In genomic region chr17:63549289-63549945, GRCh38 we compare ENCODE assay signal across 9 cellular contexts. TPM values are rescaled to one million over a fixed set of nuclear protein-coding genes. Genes with fewer than 3 reads are reported as not detected.
DNase-seq lines count a peak whose midpoint lies in the region; ATAC-seq and TF ChIP-seq lines count a peak whose summit lies in the region.
"Had no signal": no experiment of that assay in that cellular context is flagged by ENCODE, and none has a peak within 500 bp of the region (broad histone marks: within the 10 kb centered on the region; RNA-seq: fewer than 3 reads in every experiment).

No MANE protein-coding gene starts in this region.

- peak overlapping the region; percentile 77 to 87 for H3K9ac ChIP-seq in colonic mucosa (ENCODE audit: low read depth in 2 of 2, low read length in 2 of 2)

- no peaks in the 10 kb centered on the region for H3K9me3 ChIP-seq in CD4-positive, alpha-beta memory T cell (ENCODE audit: control insufficient read depth in 1 of 2, low read length in 2 of 2)
- H3K9me3 ChIP-seq in colonic mucosa: no peaks in the 10 kb centered on the region

- H3K27me3 ChIP-seq in CD4-positive, alpha-beta memory T cell (ENCODE audit: insufficient read depth, low read length): no peaks in the 10 kb centered on the region
- no peaks in the 10 kb centered on the region for H3K27me3 ChIP-seq in colonic mucosa

- peaks cover 19 to 43% (median 28%) of the 10 kb centered on the region in 4 donors for H3K4me1 Mint-ChIP-seq in CD4-positive, alpha-beta memory T cell

- no peaks in the 10 kb centered on the region for H3K27me3 Mint-ChIP-seq in CD4-positive, alpha-beta memory T cell

- no peaks in the 10 kb centered on the region for H3K9me3 Mint-ChIP-seq in CD4-positive, alpha-beta memory T cell

- CTCF ChIA-PET in CD4-positive, alpha-beta memory T cell (lab: Charles Lee; ENCODE audit: partially characterized antibody): interaction anchor here (0.7 to 3.5 kb wide), 5 partner anchors 13 to 124 kb away, joined by 3 to 12 read pairs (median 4); no protein-coding TSS in a partner anchor

- H3K27ac ChIP-seq in CD4-positive, alpha-beta memory T cell (ENCODE audit: low read depth, low read length): peak overlapping the region; percentile 91
- peak overlapping the region; percentile 83 for H3K27ac ChIP-seq in colonic mucosa

- peak overlapping the region; percentile 90 to 98 (median 97) for H3K27ac Mint-ChIP-seq in CD4-positive, alpha-beta memory T cell

- TF ChIP-seq CTCF in colonic mucosa (IDR thresholded peaks at IDR 0.05): no peak

- intact Hi-C loops in CD4-positive, alpha-beta memory T cell (cut with micrococcal nuclease): no loop called here
- intact Hi-C loops in colonic mucosa (cut with DNase I): no loop called here

- DNase-seq in CD4-positive, alpha-beta memory T cell: no peak
- DNase-seq in MV-4-11 (lab: John Stamatoyannopoulos, UW): peak; percentile 4
- DNase-seq in colonic mucosa: no peak
- peak; percentile 33 for DNase-seq in myocyte (ENCODE audit: low read depth)
- DNase-seq in islet precursor cell: no peak
- no peak for DNase-seq in effector CD4-positive, alpha-beta T cell
- DNase-seq in DMS153 treated with DMSO at 0.1 percent for 48 hours (lab: John Stamatoyannopoulos, UW; ENCODE audit: unreplicated experiment): no peak

- POLR2A ChIA-PET in CD4-positive, alpha-beta memory T cell (lab: Charles Lee; ENCODE audit: partially characterized antibody): interaction anchor here (0.9 to 4.7 kb wide), 14 partner anchors 12 to 193 kb away, joined by 3 to 32 read pairs (median 8); partner anchors contain the start of genes MAP3K3 and TACO1

- peak overlapping the region; percentile 47 to 85 for H3K4me3 ChIP-seq in CD4-positive, alpha-beta memory T cell (ENCODE audit: low read length in 2 of 2)
- H3K4me3 ChIP-seq in colonic mucosa: peak overlapping the region; percentile 99

- peaks cover 4 to 20% of the 10 kb centered on the region in 2 donors for H3K36me3 Mint-ChIP-seq in CD4-positive, alpha-beta memory T cell

- no peaks in the 10 kb centered on the region for H3K36me3 ChIP-seq in CD4-positive, alpha-beta memory T cell (ENCODE audit: insufficient read depth, low read length)
- H3K36me3 ChIP-seq in colonic mucosa: no peaks in the 10 kb centered on the region

- ATAC-seq in GM21619 (IDR thresholded peaks at IDR 0.05; ENCODE audit: unreplicated experiment): peak; percentile 14

- H3K4me3 Mint-ChIP-seq in CD4-positive, alpha-beta memory T cell: peak overlapping the region; percentile 92 to 99 (median 97)

- peaks cover 34% of the 10 kb centered on the region for H3K4me1 ChIP-seq in CD4-positive, alpha-beta memory T cell (ENCODE audit: insufficient read depth, low read length)
- peaks cover 6% of the 10 kb centered on the region for H3K4me1 ChIP-seq in colonic mucosa

RNA-seq across cellular contexts. Expression of gene DCAF7, which starts 0.9 kb away (rescaled TPM):
- total RNA-seq in CD4-positive, alpha-beta memory T cell: 10 to 100 TPM; 88.1 to 93.0 TPM
- polyA plus RNA-seq in CD4-positive, alpha-beta memory T cell: 10 to 100 TPM; 75.6 to 85.0 TPM
- 100 to 1,000 TPM in 1 of 2 donors, 10 to 100 TPM in 1; 94.3 to 105 TPM for total RNA-seq in colonic mucosa
- total RNA-seq in myocyte: 23.8 and 25.7 TPM in 2 replicates
- polyA plus RNA-seq in myocyte (2012): 31.6 TPM

RNA-seq across cellular contexts. Expression of gene KCNH6, which starts 26.3 kb away (rescaled TPM):
- total RNA-seq in CD4-positive, alpha-beta memory T cell: not detected
- polyA plus RNA-seq in CD4-positive, alpha-beta memory T cell: not detected
- total RNA-seq in colonic mucosa (under 1 TPM; 0.47 to 0.80 TPM), myocyte (not detected in 2 replicates)
- polyA plus RNA-seq in myocyte (2012): not detected
- total RNA-seq: M059J had no signal

RNA-seq across cellular contexts. Expression of gene TACO1, which starts 51.3 kb away (rescaled TPM):
- total RNA-seq in CD4-positive, alpha-beta memory T cell: 10 to 100 TPM; 17.7 to 20.3 TPM
- 10 to 100 TPM; 21.8 to 22.8 TPM for polyA plus RNA-seq in CD4-positive, alpha-beta memory T cell
- total RNA-seq in colonic mucosa (10 to 100 TPM; 34.1 to 51.6 TPM), myocyte (17.2 and 21.7 TPM in 2 replicates)
- polyA plus RNA-seq in myocyte (2012): 25.1 TPM

Comparison
In these comparisons a context has a peak if more than half of its experiments do, and no peak if none do; other contexts are left out.
1. DNase-seq: peak in MV-4-11 (single experiment) and myocyte (single experiment); none in CD4-positive, alpha-beta memory T cell (0 of 5), colonic mucosa (single experiment), islet precursor cell (single experiment), effector CD4-positive, alpha-beta T cell (single experiment) and DMS153 treated with DMSO at 0.1 percent for 48 hours (single experiment).